8 cellular contexts compared by ENCODE assay signal in genomic region chr1:156213644-156213966, GRCh38. TPM values are rescaled to one million over a fixed set of nuclear protein-coding genes. Genes with fewer than 3 reads are reported as not detected.
A peak's percentile ranks its signal among the peaks of the same experiment; 100 is the strongest.
DNase-seq lines count a peak whose midpoint lies in the region; ATAC-seq and TF ChIP-seq lines count a peak whose summit lies in the region.

No MANE protein-coding gene starts in this region.

- TF ChIP-seq CTCF in DND-41 (IDR thresholded peaks at IDR 0.05; ENCODE audit: borderline replicate concordance, extremely low read depth, low read length, poor library complexity, severe bottlenecking) = no peak
- no peak for TF ChIP-seq CTCF in RWPE1 (conservative IDR thresholded peaks at IDR 0.05; ENCODE audit: low read depth)
- TF ChIP-seq CTCF in esophagus muscularis mucosa (IDR thresholded peaks at IDR 0.05) = no peak

- peak overlapping the region; percentile 12 for H2BK120ac ChIP-seq in trophoblast cell (ENCODE audit: insufficient read depth, low read length, poor library complexity)

- 14% methylated on average over 11 of the region's 11 CpGs for WGBS in esophagus muscularis mucosa
- no CpG with 5 or more reads among the region's 11 CpGs for WGBS in trophoblast cell (ENCODE audit: extremely low coverage, insufficient coverage, insufficient read length)

- no peak overlapping the region for H3K23ac ChIP-seq in trophoblast cell (ENCODE audit: low read length)

- no peak overlapping the region for H3K18ac ChIP-seq in trophoblast cell (ENCODE audit: low read length)

- peak overlapping the region; percentile 40 for H4K12ac ChIP-seq in trophoblast cell (ENCODE audit: low read depth, low read length)

- peak overlapping the region; percentile 9 for H3K4ac ChIP-seq in trophoblast cell (ENCODE audit: low read depth, low read length)

- H3K9me3 ChIP-seq in DND-41 (ENCODE audit: insufficient read depth, low read length, severe bottlenecking) (no peaks in the 10 kb centered on the region), esophagus muscularis mucosa (no peaks in the 10 kb centered on the region), trophoblast cell (ENCODE audit: insufficient read depth, low read depth, low read length) (peaks cover 2% of the 10 kb centered on the region)

- H3K9ac ChIP-seq in DND-41 (ENCODE audit: low read depth, low read length) (peak overlapping the region; percentile 78), trophoblast cell (ENCODE audit: low read length) (peak overlapping the region; percentile 44)

- H2AFZ ChIP-seq in DND-41 (ENCODE audit: low read depth, low read length) (peak overlapping the region; percentile 94), trophoblast cell (ENCODE audit: insufficient read depth, low read length, poor library complexity) (peak overlapping the region; percentile 80)

- peak overlapping the region; percentile 70 for H4K8ac ChIP-seq in trophoblast cell (ENCODE audit: low read depth, low read length)

- CTCF ChIA-PET in RWPE1 (lab: Yijun Ruan, JAX) = interaction anchor here (0.8 to 1.1 kb wide), 3 partner anchors 12 to 84 kb away, joined by 3 to 8 read pairs (median 3); no protein-coding TSS in a partner anchor

- TF ChIP-seq EP300 in esophagus muscularis mucosa (IDR thresholded peaks at IDR 0.05) = no peak

- POLR2A ChIA-PET in RWPE1 (lab: Yijun Ruan, JAX; ENCODE audit: low non-redundant PET) = interaction anchor here (0.6 to 1.0 kb wide), 2 partner anchors 17 to 72 kb away, joined by 3 to 4 read pairs; no protein-coding TSS in a partner anchor

- H3K36me3 ChIP-seq in DND-41 (ENCODE audit: insufficient read depth, low read length) = peaks cover 38% of the 10 kb centered on the region
- peaks cover 5 to 43% (median 36%) of the 10 kb centered on the region in 4 donors for H3K36me3 ChIP-seq in esophagus muscularis mucosa
- H3K36me3 ChIP-seq in trophoblast cell (ENCODE audit: control insufficient read depth in 1 of 2, insufficient read depth in 2 of 2, low read length in 2 of 2) = peaks cover 10 to 12% of the 10 kb centered on the region in 2 experiments

- no peak overlapping the region for H2BK5ac ChIP-seq in trophoblast cell (ENCODE audit: low read depth, low read length, poor library complexity)

- H4K91ac ChIP-seq in trophoblast cell (ENCODE audit: low read depth, low read length) = peak overlapping the region; percentile 58

- peak overlapping the region; percentile 99 for H3K27ac ChIP-seq in DND-41 (ENCODE audit: low read length)
- peak overlapping the region; percentile 93 for H3K27ac ChIP-seq in RWPE1
- H3K27ac ChIP-seq in esophagus muscularis mucosa (replicated peaks in 1 of 4) = peak overlapping the region; percentile 88 to 92 (median 90)
- H3K27ac ChIP-seq in trophoblast cell (ENCODE audit: low read depth, low read length) = peak overlapping the region; percentile 11

- no peak overlapping the region for H2AK5ac ChIP-seq in trophoblast cell (ENCODE audit: low read length)

- no peak overlapping the region for H2BK12ac ChIP-seq in trophoblast cell (ENCODE audit: low read length)

- H3K14ac ChIP-seq in trophoblast cell (ENCODE audit: low read length) = peak overlapping the region; percentile 71

- H3K27me3 ChIP-seq in DND-41 (ENCODE audit: insufficient read depth, low read length, poor library complexity) (no peaks in the 10 kb centered on the region), esophagus muscularis mucosa (no peaks in the 10 kb centered on the region), trophoblast cell (ENCODE audit: insufficient read depth, low read length) (no peaks in the 10 kb centered on the region)

- no peak for DNase-seq in DND-41
- DNase-seq in RWPE1 (ENCODE audit: low spot score) = no peak
- no peak for DNase-seq in esophagus muscularis mucosa (ENCODE audit: extremely low spot score)
- DNase-seq in trophoblast cell = no peak
- no peak for DNase-seq in stimulated activated CD8-positive, alpha-beta memory T cell treated with anti-CD3 and anti-CD28 coated beads, Interleukin-4, amount 100 ng/mL, for 48 hours
- no peak for DNase-seq in NOMO-1 treated with dmso at 0.1 percent for 144 hours (lab: John Stamatoyannopoulos, UW; ENCODE audit: unreplicated experiment)
- no peak for DNase-seq in AG08395 (ENCODE audit: low spot score)
- DNase-seq in C1 segment of cervical spinal cord (lab: John Stamatoyannopoulos, UW) = no peak

- intact Hi-C loops in esophagus muscularis mucosa (cut with DNase I) = loop anchor here (5.0 kb wide), 1 partner anchor 116 kb away; no protein-coding TSS in a partner anchor

- no peak for ATAC-seq in DND-41 (ENCODE audit: insufficient read depth, low read depth)

- H3K4me3 ChIP-seq in DND-41 (ENCODE audit: low read depth in 1 of 2, low read length in 2 of 2) = peak overlapping the region; percentile 59 to 75
- H3K4me3 ChIP-seq in esophagus muscularis mucosa = peak overlapping the region; percentile 63 to 79 (median 64)
- peak overlapping the region; percentile 88 for H3K4me3 ChIP-seq in trophoblast cell (ENCODE audit: low read depth, low read length)

- H3K4me2 ChIP-seq in DND-41 (ENCODE audit: insufficient read depth, low read length) (peak overlapping the region; percentile 88), trophoblast cell (ENCODE audit: low read length) (peak overlapping the region; percentile 62)

- H4K20me1 ChIP-seq in DND-41 (ENCODE audit: insufficient read depth, low read length) = no peaks in the 10 kb centered on the region; the same call in 1 of the 2 replicates

- H3K79me2 ChIP-seq in DND-41 (ENCODE audit: insufficient read depth, low read length) = peaks cover 39% of the 10 kb centered on the region
- peaks cover 1% of the 10 kb centered on the region for H3K79me2 ChIP-seq in trophoblast cell (ENCODE audit: control insufficient read depth, insufficient read depth, low read length, poor library complexity)

- no peak for TF ChIP-seq POLR2A in esophagus muscularis mucosa (IDR thresholded peaks at IDR 0.05; ENCODE audit: low read depth)

- H3K4me1 ChIP-seq in DND-41 (ENCODE audit: insufficient read depth, low read length) (peaks cover 23% of the 10 kb centered on the region), esophagus muscularis mucosa (peaks cover 22 to 51% (median 45%) of the 10 kb centered on the region in 4 donors), trophoblast cell (ENCODE audit: control insufficient read depth in 1 of 2, insufficient read depth in 2 of 2, low read length in 2 of 2) (peaks cover 0 to 6% of the 10 kb centered on the region in 2 experiments)

- H3K79me1 ChIP-seq in trophoblast cell (ENCODE audit: low read length) = peaks cover 2% of the 10 kb centered on the region

RNA-seq across cellular contexts. Expression of gene PMF1, which starts 0.8 kb away (rescaled TPM):
- 10 to 100 TPM; 45.0 to 60.4 (median 50.2) TPM for total RNA-seq in esophagus muscularis mucosa
- 63.3 and 68.8 TPM in 2 replicates for polyA plus RNA-seq in trophoblast cell (2013)

RNA-seq across cellular contexts. Expression of gene SLC25A44, which starts 19.7 kb away (rescaled TPM):
- 10 to 100 TPM in 3 of 4 donors, 1 to 10 TPM in 1; 8.3 to 18.2 (median 15.0) TPM for total RNA-seq in esophagus muscularis mucosa
- 15.7 and 16.0 TPM in 2 replicates for polyA plus RNA-seq in trophoblast cell (2013)

RNA-seq across cellular contexts. Expression of gene BGLAP, which starts 28.4 kb away (rescaled TPM):
- total RNA-seq in esophagus muscularis mucosa = 1 to 10 TPM in 1 of 4 donors, not detected in 3; 2.4 TPM
- polyA plus RNA-seq in trophoblast cell (2013) = 0.22 and 0.36 TPM in 2 replicates

RNA-seq across cellular contexts. Expression of gene PAQR6, which starts 34.3 kb away (rescaled TPM):
- total RNA-seq in esophagus muscularis mucosa = 1 to 10 TPM; 2.2 to 2.9 (median 2.7) TPM
- polyA plus RNA-seq in trophoblast cell (2013) = 7.8 and 8.5 TPM in 2 replicates

Comparison
In these comparisons a context has a peak if more than half of its experiments do, and no peak if none do; other contexts are left out.
1. H3K27ac ChIP-seq: peak in every context shown above with its lines; median percentile 99 in DND-41; 93 in RWPE1; 90 in esophagus muscularis mucosa; 11 in trophoblast cell.